In genomic region chr20:17620371-17621228, GRCh38 we compare ENCODE assay signal across 1 cellular context.
TF ChIP-seq lines count a peak whose summit lies in the region.

No MANE protein-coding gene starts in this region.

TF ChIP-seq in H1, 55 proteins besides CTCF, POLR2A, EP300 and RAD21 (continued from another document):
- no peak for TF ChIP-seq FOSL1 (IDR thresholded peaks at IDR 0.05; ENCODE audit: insufficient read depth, low read depth, low read length)
- no peak for TF ChIP-seq ATF2 (IDR thresholded peaks at IDR 0.05; ENCODE audit: low read length)
- TF ChIP-seq MAX (IDR thresholded peaks at IDR 0.05), result no peak
- no peak for TF ChIP-seq KDM1A (IDR thresholded peaks at IDR 0.05; ENCODE audit: borderline replicate concordance, low read length)
- no peak for TF ChIP-seq NANOG (IDR thresholded peaks at IDR 0.05; ENCODE audit: insufficient read depth, low read depth, low read length, poor library complexity, severe bottlenecking)
- no peak for TF ChIP-seq CHD7 (IDR thresholded peaks at IDR 0.05; ENCODE audit: insufficient replicate concordance, low read length)
- no peak for TF ChIP-seq CBX5 (IDR thresholded peaks at IDR 0.05; ENCODE audit: low read depth, low read length)
- TF ChIP-seq RBBP5 (IDR thresholded peaks at IDR 0.05; ENCODE audit: borderline replicate concordance, low read depth, low read length), result no peak
- TF ChIP-seq JUND (IDR thresholded peaks at IDR 0.05; ENCODE audit: low read length), result no peak
- TF ChIP-seq MAFK (IDR thresholded peaks at IDR 0.05; ENCODE audit: low read depth, low read length), result no peak
- no peak for TF ChIP-seq KDM5A (IDR thresholded peaks at IDR 0.05; ENCODE audit: low read length)
